ENCODE assay signal across 23 cellular contexts in the genomic region with DNA sequence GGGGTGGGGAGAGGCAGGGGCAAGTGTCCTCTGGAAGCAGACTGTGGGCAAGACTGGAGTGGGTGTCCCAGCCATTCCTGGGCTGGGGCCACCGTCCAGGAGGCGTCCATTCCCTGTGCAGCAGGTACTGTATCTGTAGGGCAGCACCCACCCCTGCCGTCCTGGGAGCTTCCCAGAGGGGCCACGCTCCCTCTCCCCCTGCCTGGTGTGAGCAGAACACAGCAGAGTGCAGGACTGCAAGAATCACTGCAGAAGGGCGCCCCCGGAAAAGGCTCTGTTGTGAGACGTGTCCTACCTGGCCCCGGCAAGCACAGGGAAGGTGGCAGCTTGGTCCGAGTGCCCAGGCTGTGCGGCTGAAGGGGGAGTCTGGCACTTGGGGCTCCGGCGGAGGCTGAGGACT.
"Had no signal": no experiment of that assay in that cellular context is flagged by ENCODE, and none has a peak within 500 bp of the region (broad histone marks: within the 10 kb centered on the region; RNA-seq: fewer than 3 reads in every experiment).

No MANE protein-coding gene starts in this region.

- H3K9me3 ChIP-seq: SK-N-SH had no signal

- H3K27ac Mint-ChIP-seq: IgD-negative memory B cell had no signal

- H3K4me3 ChIP-seq: K562 had no signal

- H3K27ac ChIP-seq: KMS-11, RWPE1 had no signal

- DNase-seq: Kasumi-1, MM.1S, NCI-H1092 treated with DMSO at 0.1 percent for 48 hours, NCI-H1436, NCI-H187, NCI-H2029, NCI-H2081 treated with DMSO at 0.1 percent for 48 hours, NCI-H2171, NCI-H226, NCI-H446, NCI-H510A, NCI-H524 treated with DMSO at 0.1 percent for 48 hours, NCI-H69, NCI-H774, PC-3, SHP77, SK-N-SH had no signal

- H3K27me3 Mint-ChIP-seq: IgD-negative memory B cell had no signal

- ATAC-seq: HepG2, K562, Panc1, PC-3 had no signal

- H3K4me3 Mint-ChIP-seq: IgD-negative memory B cell had no signal

- H3K9ac ChIP-seq: KMS-11, SK-N-SH had no signal

- H3K9me3 Mint-ChIP-seq: IgD-negative memory B cell had no signal

- H3K4me2 ChIP-seq: KMS-11, SK-N-SH had no signal
